ENCODE assay signal across 11 cellular contexts in the genomic region with DNA sequence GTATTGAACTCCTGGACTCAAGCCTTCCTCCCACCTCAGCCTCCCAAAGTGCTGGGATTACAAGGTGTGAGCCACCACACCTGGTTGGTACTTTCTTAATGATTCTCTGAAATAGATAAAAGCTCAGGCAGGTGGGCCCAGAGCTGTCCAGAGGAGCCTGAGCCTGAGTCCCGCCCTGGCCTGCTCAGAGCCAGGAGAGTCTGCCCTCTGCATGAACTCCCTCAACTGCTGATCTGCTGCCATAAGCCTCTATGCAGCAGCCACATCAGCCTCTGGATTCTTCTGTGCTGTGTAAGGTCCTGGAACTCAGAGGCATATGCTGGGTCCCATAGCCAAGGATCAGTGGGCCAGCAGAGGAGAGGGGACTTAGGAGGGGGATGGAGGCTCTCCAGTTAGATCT. TPM values are rescaled to one million over a fixed set of nuclear protein-coding genes. Genes with fewer than 3 reads are reported as not detected.
DNase-seq lines count a peak whose midpoint lies in the region; ATAC-seq, FAIRE-seq and TF ChIP-seq lines count a peak whose summit lies in the region.
"Had no signal": no experiment of that assay in that cellular context is flagged by ENCODE, and none has a peak within 500 bp of the region (broad histone marks: within the 10 kb centered on the region; RNA-seq: fewer than 3 reads in every experiment).

No MANE protein-coding gene starts in this region.

- H3K9me3 ChIP-seq in GM12878 (replicated peaks; ENCODE audit: control insufficient read depth, insufficient read depth, low read length) (no peaks in the 10 kb centered on the region), thymus (ENCODE audit: control insufficient read depth) (no peaks in the 10 kb centered on the region)

- no peaks in the 10 kb centered on the region for H3K79me2 ChIP-seq in GM12878 (ENCODE audit: control insufficient read depth, insufficient read depth, low read length)

- POLR2A ChIA-PET in GM12878 (lab: Charles Lee): interaction anchor here (0.6 to 8.0 kb wide), 6 partner anchors 8 to 83 kb away, joined by 3 to 113 read pairs (median 4); no protein-coding TSS in a partner anchor

- H3K27me3 Mint-ChIP-seq in T-helper 1 cell treated with Interleukin-12 subunit alpha and Interleukin-12 subunit beta and Interleukin-4 antibody, amounts not matched to agents 30 μg/mL and 1 μg/mL, for 36 hours (ENCODE audit: low read depth): no peaks in the 10 kb centered on the region

- SMC1A ChIA-PET in GM12878 (lab: Charles Lee; ENCODE audit: uncharacterized antibody, unreplicated experiment): interaction anchor here (1.6 to 21.0 kb wide), 3 partner anchors 10 to 35 kb away, joined by 6 to 275 read pairs (median 12); partner anchors contain the start of genes ANAPC16, ASCC1 and DDIT4

- peak overlapping the region; percentile 65 for H3K4me3 Mint-ChIP-seq in T-helper 1 cell treated with Interleukin-12 subunit alpha and Interleukin-12 subunit beta and Interleukin-4 antibody, amounts not matched to agents 30 μg/mL and 1 μg/mL, for 36 hours

- no peak for TF ChIP-seq POLR2A in GM12878 (IDR thresholded peaks at IDR 0.05; ENCODE audit: low read depth, low read length)

- no peak for ATAC-seq in GM12878
- peak; percentile 61 for ATAC-seq in left lobe of liver
- ATAC-seq in GM19351 (IDR thresholded peaks at IDR 0.05; ENCODE audit: unreplicated experiment): no peak
- ATAC-seq in HG03571 (IDR thresholded peaks at IDR 0.05; ENCODE audit: unreplicated experiment): no peak

- CTCF ChIA-PET in GM12878 (lab: Yijun Ruan, JAX): interaction anchor here (1.0 to 1.2 kb wide), 3 partner anchors 9 to 47 kb away, joined by 3 to 4 read pairs (median 4); no protein-coding TSS in a partner anchor

- no peak for DNase-seq in T-helper 1 cell
- no peak for DNase-seq in GM12878 (ENCODE audit: low read depth, low spot score)
- DNase-seq in left lobe of liver (ENCODE audit: low spot score): peak; percentile 74
- DNase-seq in HuH-7.5 (ENCODE audit: low spot score): no peak
- DNase-seq: hypothalamus, Karpas-422 had no signal

- no peak overlapping the region for H2AFZ ChIP-seq in GM12878 (ENCODE audit: control insufficient read depth, low read depth, low read length)

- TF ChIP-seq EP300 in GM12878 (IDR thresholded peaks at IDR 0.05; ENCODE audit: borderline replicate concordance in 1 of 2, control insufficient read depth in 1 of 2, low read depth in 2 of 2, low read length in 2 of 2): no peak

- no peak for TF ChIP-seq CTCF in GM12878 (IDR thresholded peaks at IDR 0.05 in 2 of 3, conservative IDR thresholded peaks at IDR 0.05 in 1 of 3; ENCODE audit: control insufficient read depth in 2 of 3, extremely low read depth in 1 of 3, insufficient read depth in 1 of 3, low read depth in 3 of 3, low read length in 3 of 3)

- WGBS in GM12878 (ENCODE audit: insufficient coverage, insufficient replicate concordance, low lambda C conversion rate, missing lambda C conversion rate): 95% methylated on average over 1 of the region's 1 CpG
- 100% methylated on average over 1 of the region's 1 CpG for WGBS in thymus

- 0 out of 2 replicates have a peak overlapping the region, but pooled peaks have one; percentile 33 for H3K27ac ChIP-seq in GM12878 (ENCODE audit: control insufficient read depth, insufficient read depth)
- H3K27ac ChIP-seq in thymus (ENCODE audit: low read depth): peak overlapping the region; percentile 74

- no peak for TF ChIP-seq RAD21 in GM12878 (IDR thresholded peaks at IDR 0.05; ENCODE audit: insufficient read depth, low read depth, low read length)

- H3K4me1 Mint-ChIP-seq in T-helper 1 cell treated with Interleukin-12 subunit alpha and Interleukin-12 subunit beta and Interleukin-4 antibody, amounts not matched to agents 30 μg/mL and 1 μg/mL, for 36 hours (ENCODE audit: low read depth): peaks cover 56% of the 10 kb centered on the region

- H4K20me1 ChIP-seq in GM12878 (ENCODE audit: control insufficient read depth, insufficient read depth): no peaks in the 10 kb centered on the region

- H3K9me3 Mint-ChIP-seq in T-helper 1 cell treated with Interleukin-12 subunit alpha and Interleukin-12 subunit beta and Interleukin-4 antibody, amounts not matched to agents 30 μg/mL and 1 μg/mL, for 36 hours: no peaks in the 10 kb centered on the region

- no peaks in the 10 kb centered on the region for H3K36me3 Mint-ChIP-seq in T-helper 1 cell treated with Interleukin-12 subunit alpha and Interleukin-12 subunit beta and Interleukin-4 antibody, amounts not matched to agents 30 μg/mL and 1 μg/mL, for 36 hours (ENCODE audit: low read depth)

- RAD21 ChIA-PET in GM12878 (lab: Charles Lee; ENCODE audit: unreplicated experiment): interaction anchor here (0.9 to 10.5 kb wide), 4 partner anchors 8 to 83 kb away, joined by 3 to 185 read pairs (median 4); no protein-coding TSS in a partner anchor

- H3K36me3 ChIP-seq in GM12878 (ENCODE audit: control insufficient read depth in 2 of 2, insufficient read depth in 2 of 2, low read length in 1 of 2) (no peaks in the 10 kb centered on the region), thymus (ENCODE audit: control insufficient read depth, insufficient read depth) (no peaks in the 10 kb centered on the region)

- in situ Hi-C loops in GM12878 (cut with MboI): no loop called here

- no peak overlapping the region for H3K4me3 ChIP-seq in GM12878
- H3K4me3 ChIP-seq in thymus (ENCODE audit: low read length): no peak overlapping the region

- FAIRE-seq in GM12878 (lab: Jason Lieb, UNC): no peak
- FAIRE-seq: A204.1 had no signal

- no TSS peak for BruUV-seq in GM12878 (replicated peaks; lab: Mats Ljungman, UMichigan)

- peaks cover 72% of the 10 kb centered on the region for H3K4me1 ChIP-seq in GM12878 (ENCODE audit: control insufficient read depth, insufficient read depth, low read length)
- H3K4me1 ChIP-seq in thymus (ENCODE audit: control insufficient read depth, insufficient read depth, low read length): peaks cover 70% of the 10 kb centered on the region

- H3K4me2 ChIP-seq in GM12878 (ENCODE audit: control insufficient read depth, insufficient read depth): no peak overlapping the region; the same call in 1 of the 2 replicates

- no peaks in the 10 kb centered on the region for H3K27me3 ChIP-seq in GM12878 (replicated peaks in 1 of 2; ENCODE audit: control insufficient read depth in 2 of 2, insufficient read depth in 2 of 2, low read length in 1 of 2)
- H3K27me3 ChIP-seq in thymus (ENCODE audit: control insufficient read depth, insufficient read depth): no peaks in the 10 kb centered on the region

- H3K27ac Mint-ChIP-seq in T-helper 1 cell treated with Interleukin-12 subunit alpha and Interleukin-12 subunit beta and Interleukin-4 antibody, amounts not matched to agents 30 μg/mL and 1 μg/mL, for 36 hours: peak overlapping the region; percentile 59

- intact Hi-C loops in GM12878 (cut with micrococcal nuclease; ENCODE audit: unreplicated experiment): no loop called here

- 0 out of 2 replicates have a peak overlapping the region, but pooled peaks have one; percentile 20 for H3K9ac ChIP-seq in GM12878 (ENCODE audit: control insufficient read depth, insufficient read depth, low read length)

RNA-seq across cellular contexts. Expression of gene DDIT4, which starts 23.1 kb away (rescaled TPM):
- 278 and 329 TPM in 2 replicates for total RNA-seq in GM12878 (2013; cell fraction: nucleolus; rRNA removed)
- total RNA-seq in GM12878 (2014; rRNA removed): 227 and 228 TPM in 2 replicates
- 75.4 and 76.9 TPM in 2 replicates for total RNA-seq in GM12878 (2014; rRNA removed; fragmentation: Illumina TruSeq; extraction: Trizol)
- total RNA-seq in GM12878 (2021): 192 and 210 TPM in 2 replicates
- polyA plus RNA-seq in GM12878 (2011; ENCODE audit: low read depth): 31.9 TPM
- 181 and 277 TPM in 2 replicates for polyA plus RNA-seq in GM12878 (2011; rRNA removed)
- 307 and 319 TPM in 2 replicates for polyA plus RNA-seq in GM12878 (2011; cell fraction: cytosol; rRNA removed)
- polyA plus RNA-seq in GM12878 (2011; cell fraction: nucleus; rRNA removed): 445 and 463 TPM in 2 replicates
- 108 and 193 TPM in 2 replicates for polyA plus RNA-seq in GM12878 (2012)
- 35.2 and 44.5 TPM in 2 replicates for polyA plus RNA-seq in GM12878 (2014; fragmentation: Illumina TruSeq; extraction: Trizol)
- 1 to 10 TPM; 2.1 to 5.0 TPM for polyA plus RNA-seq in GM12878 (2014; fragmentation: Nextera tagmentation; extraction: Ambion mirVana)
- polyA plus RNA-seq in GM12878 (2014; rRNA removed): 174 and 190 TPM in 2 replicates
- 100 to 1,000 TPM; 245 to 268 TPM for polyA plus RNA-seq in GM12878 (2016; fragmentation: Nextera tagmentation; extraction: Ambion mirVana)
- 219 and 366 TPM in 2 replicates for polyA minus RNA-seq in GM12878 (2011; rRNA and poly(A)+ RNA removed)
- polyA minus RNA-seq in GM12878 (2011; cell fraction: cytosol; rRNA and poly(A)+ RNA removed): 187 and 217 TPM in 2 replicates
- polyA minus RNA-seq in GM12878 (2011; cell fraction: nucleus; rRNA and poly(A)+ RNA removed): 480 and 614 TPM in 2 replicates
- 162 TPM for total RNA-seq in left lobe of liver
- 628 TPM for polyA plus RNA-seq in thymus

RNA-seq across cellular contexts. Expression of gene ASCC1, which starts 34.6 kb away (rescaled TPM):
- total RNA-seq in GM12878 (2013; cell fraction: nucleolus; rRNA removed): 63.6 and 65.4 TPM in 2 replicates
- total RNA-seq in GM12878 (2014; rRNA removed): 23.3 and 32.9 TPM in 2 replicates
- total RNA-seq in GM12878 (2014; rRNA removed; fragmentation: Illumina TruSeq; extraction: Trizol): 40.4 and 41.9 TPM in 2 replicates
- total RNA-seq in GM12878 (2021): 37.7 and 37.9 TPM in 2 replicates
- 40.5 TPM for polyA plus RNA-seq in GM12878 (2011; ENCODE audit: low read depth)
- 80.6 and 113 TPM in 2 replicates for polyA plus RNA-seq in GM12878 (2011; rRNA removed)
- 49.9 and 54.1 TPM in 2 replicates for polyA plus RNA-seq in GM12878 (2011; cell fraction: cytosol; rRNA removed)
- 40.7 and 40.9 TPM in 2 replicates for polyA plus RNA-seq in GM12878 (2011; cell fraction: nucleus; rRNA removed)
- polyA plus RNA-seq in GM12878 (2012): 35.0 and 40.2 TPM in 2 replicates
- 62.2 and 83.1 TPM in 2 replicates for polyA plus RNA-seq in GM12878 (2014; fragmentation: Illumina TruSeq; extraction: Trizol)
- polyA plus RNA-seq in GM12878 (2014; fragmentation: Nextera tagmentation; extraction: Ambion mirVana): 10 to 100 TPM; 41.6 to 49.9 TPM
- 40.8 and 40.9 TPM in 2 replicates for polyA plus RNA-seq in GM12878 (2014; rRNA removed)
- 10 to 100 TPM; 43.8 to 47.2 TPM for polyA plus RNA-seq in GM12878 (2016; fragmentation: Nextera tagmentation; extraction: Ambion mirVana)
- polyA minus RNA-seq in GM12878 (2011; rRNA and poly(A)+ RNA removed): 86.5 and 91.9 TPM in 2 replicates
- 35.2 and 35.7 TPM in 2 replicates for polyA minus RNA-seq in GM12878 (2011; cell fraction: cytosol; rRNA and poly(A)+ RNA removed)
- 27.3 and 33.8 TPM in 2 replicates for polyA minus RNA-seq in GM12878 (2011; cell fraction: nucleus; rRNA and poly(A)+ RNA removed)
- total RNA-seq in left lobe of liver: 27.9 TPM
- 29.7 TPM for polyA plus RNA-seq in thymus

RNA-seq across cellular contexts. Expression of gene ANAPC16, which starts 34.9 kb away (rescaled TPM):
- total RNA-seq in GM12878 (2013; cell fraction: nucleolus; rRNA removed): 59.7 and 67.5 TPM in 2 replicates
- total RNA-seq in GM12878 (2014; rRNA removed) (69.0 and 78.1 TPM in 2 replicates), GM12878 (2014; rRNA removed; fragmentation: Illumina TruSeq; extraction: Trizol) (80.2 and 80.3 TPM in 2 replicates), GM12878 (2021) (66.9 and 72.7 TPM in 2 replicates), left lobe of liver (66.8 TPM)
- polyA plus RNA-seq in GM12878 (2011; ENCODE audit: low read depth): 72.2 TPM
- polyA plus RNA-seq in GM12878 (2011; rRNA removed) (191 and 233 TPM in 2 replicates), GM12878 (2014; fragmentation: Illumina TruSeq; extraction: Trizol) (79.5 and 97.5 TPM in 2 replicates), GM12878 (2014; fragmentation: Nextera tagmentation; extraction: Ambion mirVana) (100 to 1,000 TPM; 178 to 208 TPM), GM12878 (2014; rRNA removed) (89.1 and 123 TPM in 2 replicates), GM12878 (2016; fragmentation: Nextera tagmentation; extraction: Ambion mirVana) (100 to 1,000 TPM; 145 to 153 TPM), thymus (349 TPM)
- polyA plus RNA-seq in GM12878 (2011; cell fraction: cytosol; rRNA removed): 67.3 and 70.7 TPM in 2 replicates
- 29.0 and 44.9 TPM in 2 replicates for polyA plus RNA-seq in GM12878 (2011; cell fraction: nucleus; rRNA removed)
- 93.4 and 116 TPM in 2 replicates for polyA plus RNA-seq in GM12878 (2012)
- 39.7 TPM in 2 replicates for polyA minus RNA-seq in GM12878 (2011; rRNA and poly(A)+ RNA removed)
- polyA minus RNA-seq in GM12878 (2011; cell fraction: cytosol; rRNA and poly(A)+ RNA removed): 9.9 and 13.9 TPM in 2 replicates
- 7.0 and 7.7 TPM in 2 replicates for polyA minus RNA-seq in GM12878 (2011; cell fraction: nucleus; rRNA and poly(A)+ RNA removed)
